ENCODE assay signal across 1 cellular context in genomic region chr10:21505711-21506278, GRCh38.
TF ChIP-seq lines count a peak whose summit lies in the region.

No MANE protein-coding gene starts in this region.

TF ChIP-seq in HepG2, 621 proteins besides CTCF, POLR2A, EP300 and RAD21 (continued from another document and continues in another):
- TF ChIP-seq TFDP1 (CRISPR knock-in tag; IDR thresholded peaks at IDR 0.05; ENCODE audit: borderline replicate concordance) (peak; percentile 62; the same call in 1 of the 2 replicates), HOXA5 (CRISPR knock-in tag; IDR thresholded peaks at IDR 0.05) (peak; percentile 70), BORCS8-MEF2B (CRISPR knock-in tag; IDR thresholded peaks at IDR 0.05) (peak; percentile 93), ZNF562 (CRISPR knock-in tag; IDR thresholded peaks at IDR 0.05; ENCODE audit: borderline replicate concordance) (peak; percentile 61; the same call in 1 of the 2 replicates), CERS6 (CRISPR knock-in tag; IDR thresholded peaks at IDR 0.05) (no peak), PRDM4 (CRISPR knock-in tag; IDR thresholded peaks at IDR 0.05; ENCODE audit: borderline replicate concordance) (no peak), LRRFIP1 (CRISPR knock-in tag; conservative IDR thresholded peaks at IDR 0.05) (no peak), NFYB (CRISPR knock-in tag; IDR thresholded peaks at IDR 0.05) (0 out of 2 replicates have a peak, but pooled peaks have one; percentile 16), SRSF4 (IDR thresholded peaks at IDR 0.05; ENCODE audit: low read depth, low read length, poor library complexity, severe bottlenecking) (no peak), EHMT2 (IDR thresholded peaks at IDR 0.05; ENCODE audit: borderline replicate concordance, low read depth, low read length) (no peak), KLF12 (CRISPR knock-in tag; IDR thresholded peaks at IDR 0.05; ENCODE audit: borderline replicate concordance) (no peak), SAFB2 (CRISPR knock-in tag; IDR thresholded peaks at IDR 0.05; ENCODE audit: borderline replicate concordance, low read depth) (no peak; the same call in 1 of the 2 replicates), PAWR (CRISPR knock-in tag; IDR thresholded peaks at IDR 0.05; ENCODE audit: borderline replicate concordance) (no peak), DPF2 (CRISPR knock-in tag; IDR thresholded peaks at IDR 0.05; ENCODE audit: borderline replicate concordance, low read depth) (peak; percentile 99), ZNF615 (CRISPR knock-in tag; IDR thresholded peaks at IDR 0.05; ENCODE audit: borderline replicate concordance) (peak; percentile 79; the same call in 1 of the 2 replicates), SIN3B (IDR thresholded peaks at IDR 0.05; ENCODE audit: low read length) (no peak), ZNF407 (CRISPR knock-in tag; IDR thresholded peaks at IDR 0.05; ENCODE audit: not compliant biosample characterization) (no peak), MIER2 (CRISPR knock-in tag; IDR thresholded peaks at IDR 0.05) (peak; percentile 90), ZNF83 (CRISPR knock-in tag; IDR thresholded peaks at IDR 0.05; ENCODE audit: borderline replicate concordance) (no peak), ZNF543 (CRISPR knock-in tag; IDR thresholded peaks at IDR 0.05) (peak; percentile 68; the same call in 1 of the 2 replicates), FOXO1 (CRISPR knock-in tag; IDR thresholded peaks at IDR 0.05) (peak; percentile 89), ZNF121 (CRISPR knock-in tag; IDR thresholded peaks at IDR 0.05) (peak; percentile 64; the same call in 1 of the 2 replicates), ZNF552 (CRISPR knock-in tag; IDR thresholded peaks at IDR 0.05; ENCODE audit: borderline replicate concordance) (peak; percentile 63; the same call in 1 of the 2 replicates), ZHX1 (CRISPR knock-in tag; IDR thresholded peaks at IDR 0.05; ENCODE audit: low read depth) (peak; percentile 97), ARNTL (CRISPR knock-in tag; IDR thresholded peaks at IDR 0.05) (peak; percentile 81), ZFP36L1 (CRISPR knock-in tag; IDR thresholded peaks at IDR 0.05) (no peak), ZNF589 (CRISPR knock-in tag; conservative IDR thresholded peaks at IDR 0.05) (peak; percentile 83), ATF7-NPFF (CRISPR knock-in tag; IDR thresholded peaks at IDR 0.05; ENCODE audit: low read depth) (peak; percentile 61; the same call in 1 of the 2 replicates), ZNF749 (CRISPR knock-in tag; IDR thresholded peaks at IDR 0.05; ENCODE audit: borderline replicate concordance) (no peak), THAP11 (CRISPR knock-in tag; IDR thresholded peaks at IDR 0.05) (peak; percentile 89), RERE (CRISPR knock-in tag; IDR thresholded peaks at IDR 0.05; ENCODE audit: low read depth) (peak; percentile 98), ZNF296 (CRISPR knock-in tag; conservative IDR thresholded peaks at IDR 0.05) (no peak)
